8 cellular contexts compared by ENCODE assay signal in genomic region chr21:25639167-25639921, GRCh38. TPM values are rescaled to one million over a fixed set of nuclear protein-coding genes. Genes with fewer than 3 reads are reported as not detected.
DNase-seq lines count a peak whose midpoint lies in the region; ATAC-seq, FAIRE-seq and TF ChIP-seq lines count a peak whose summit lies in the region.

A gene with protein sequence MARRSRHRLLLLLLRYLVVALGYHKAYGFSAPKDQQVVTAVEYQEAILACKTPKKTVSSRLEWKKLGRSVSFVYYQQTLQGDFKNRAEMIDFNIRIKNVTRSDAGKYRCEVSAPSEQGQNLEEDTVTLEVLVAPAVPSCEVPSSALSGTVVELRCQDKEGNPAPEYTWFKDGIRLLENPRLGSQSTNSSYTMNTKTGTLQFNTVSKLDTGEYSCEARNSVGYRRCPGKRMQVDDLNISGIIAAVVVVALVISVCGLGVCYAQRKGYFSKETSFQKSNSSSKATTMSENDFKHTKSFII (plus strand): TSS chr21:25639258. CDS start chr21:25639822, 564 bp downstream.

- peak within 1 kb of the TSS in 1 of 2 experiments; percentile 56; a peak in 1 of 4 replicates for H3K9ac ChIP-seq in K562 (ENCODE audit: insufficient read depth in 1 of 2, low read depth in 2 of 2, low read length in 2 of 2)
- H3K9ac ChIP-seq in iPS-20b (ENCODE audit: low read depth, low read length): peak within 1 kb of the TSS; percentile 79; the same call in 1 of the 2 replicates
- peak within 1 kb of the TSS; percentile 89 for H3K9ac ChIP-seq in smooth muscle cell (ENCODE audit: low read depth)

- H3F3A ChIP-seq in smooth muscle cell (ENCODE audit: low read depth): no peaks in the 10 kb centered on the region

- TF ChIP-seq CTCF in BE2C (IDR thresholded peaks at IDR 0.05; ENCODE audit: low read depth, low read length): peak; percentile 16; the same call in 1 of the 2 replicates
- no peak for TF ChIP-seq CTCF in K562 (IDR thresholded peaks at IDR 0.05 in 2 of 3, conservative IDR thresholded peaks at IDR 0.05 in 1 of 3; ENCODE audit: insufficient read depth in 2 of 3, low read depth in 1 of 3, low read length in 3 of 3)
- TF ChIP-seq CTCF in smooth muscle cell (IDR thresholded peaks at IDR 0.05; ENCODE audit: borderline replicate concordance, insufficient read depth, poor library complexity, severe bottlenecking): no peak

- CTCF ChIA-PET in K562 (lab: Yijun Ruan, JAX; ENCODE audit: low intra/inter-chr PET ratio): no interaction called here

- peaks cover 11% of the 10 kb centered on the region for H3K27me3 Mint-ChIP-seq in T-helper 1 cell treated with Interleukin-12 subunit alpha and Interleukin-12 subunit beta and Interleukin-4 antibody, amounts not matched to agents 30 μg/mL and 1 μg/mL, for 36 hours (ENCODE audit: low read depth)

- FAIRE-seq in K562 (lab: Jason Lieb, UNC): no peak

- H3K9me3 ChIP-seq in BE2C (no peaks in the 10 kb centered on the region), K562 (replicated peaks; ENCODE audit: control insufficient read depth, insufficient read depth, low read depth, low read length) (no peaks in the 10 kb centered on the region; the same call in 1 of the 2 replicates), iPS-20b (ENCODE audit: insufficient read depth, low read depth, low read length) (no peaks in the 10 kb centered on the region), smooth muscle cell (replicated peaks; ENCODE audit: low read depth) (no peaks in the 10 kb centered on the region)

- DNase-seq in BE2C: peak; percentile 79
- DNase-seq in GM19240 (ENCODE audit: insufficient read length, low spot score): peak; percentile 31
- peak in 2 of 4 experiments; percentile 16 to 19 for DNase-seq in K562 (ENCODE audit: extremely low read depth in 1 of 4, low spot score in 3 of 4)
- DNase-seq in smooth muscle cell (lab: John Stamatoyannopoulos, UW; ENCODE audit: unreplicated experiment): peak; percentile 37
- DNase-seq in GF-D8 (lab: John Stamatoyannopoulos, UW): no peak

- H3K4me2 ChIP-seq in K562 (ENCODE audit: insufficient read depth, low read length): no peak within 1 kb of the TSS
- peak within 1 kb of the TSS; percentile 98 for H3K4me2 ChIP-seq in smooth muscle cell

- H3K4me1 ChIP-seq in BE2C (no peaks in the 10 kb centered on the region; the same call in none of the 2 replicates), K562 (replicated peaks in 1 of 2; ENCODE audit: control insufficient read depth in 2 of 2, insufficient read depth in 2 of 2, low read length in 2 of 2) (peaks cover 0 to 11% of the 10 kb centered on the region in 2 experiments; a peak in 3 of 5 replicates), iPS-20b (ENCODE audit: insufficient read depth, low read length) (peaks cover 17% of the 10 kb centered on the region; the same call in 1 of the 2 replicates), smooth muscle cell (ENCODE audit: low read depth) (peaks cover 16% of the 10 kb centered on the region)

- in situ Hi-C loops in K562 (cut with MboI): no loop called here

- no peaks in the 10 kb centered on the region for H3K36me3 Mint-ChIP-seq in T-helper 1 cell treated with Interleukin-12 subunit alpha and Interleukin-12 subunit beta and Interleukin-4 antibody, amounts not matched to agents 30 μg/mL and 1 μg/mL, for 36 hours (ENCODE audit: low read depth)

- H3K9me1 ChIP-seq in K562 (ENCODE audit: control insufficient read depth, insufficient read depth, low read length): no peaks in the 10 kb centered on the region

- H2AFZ ChIP-seq in K562 (ENCODE audit: low read depth, low read length) (no peak within 1 kb of the TSS), smooth muscle cell (ENCODE audit: low read depth) (peak within 1 kb of the TSS; percentile 99)

- intact Hi-C loops in K562 (cut with micrococcal nuclease): no loop called here

- H3K27ac Mint-ChIP-seq in T-helper 1 cell treated with Interleukin-12 subunit alpha and Interleukin-12 subunit beta and Interleukin-4 antibody, amounts not matched to agents 30 μg/mL and 1 μg/mL, for 36 hours: no peak within 1 kb of the TSS

- no peaks in the 10 kb centered on the region for H3K9me3 Mint-ChIP-seq in T-helper 1 cell treated with Interleukin-12 subunit alpha and Interleukin-12 subunit beta and Interleukin-4 antibody, amounts not matched to agents 30 μg/mL and 1 μg/mL, for 36 hours

- ATAC-seq in HG03378 (IDR thresholded peaks at IDR 0.05; ENCODE audit: unreplicated experiment): peak; percentile 51
- ATAC-seq in K562: peak; percentile 76

- peaks cover 22% of the 10 kb centered on the region for H3K4me1 Mint-ChIP-seq in T-helper 1 cell treated with Interleukin-12 subunit alpha and Interleukin-12 subunit beta and Interleukin-4 antibody, amounts not matched to agents 30 μg/mL and 1 μg/mL, for 36 hours (ENCODE audit: low read depth)

- peak within 1 kb of the TSS; percentile 73 for H3K4me3 Mint-ChIP-seq in T-helper 1 cell treated with Interleukin-12 subunit alpha and Interleukin-12 subunit beta and Interleukin-4 antibody, amounts not matched to agents 30 μg/mL and 1 μg/mL, for 36 hours

- H3K27me3 ChIP-seq in BE2C (no peaks in the 10 kb centered on the region), K562 (ENCODE audit: control insufficient read depth in 2 of 2, insufficient read depth in 2 of 2, low read length in 2 of 2) (peaks cover 17 to 31% of the 10 kb centered on the region in 2 experiments), iPS-20b (ENCODE audit: insufficient read depth, low read length) (peaks cover 40% of the 10 kb centered on the region), smooth muscle cell (ENCODE audit: low read depth) (peaks cover 21% of the 10 kb centered on the region)

- under 1% methylated on average over 24 of the region's 52 CpGs for WGBS in K562 (ENCODE audit: insufficient coverage, low coverage, missing lambda C conversion rate)
- WGBS in smooth muscle cell (ENCODE audit: low lambda C conversion rate): 1% methylated on average over 22 of the region's 52 CpGs

- POLR2A ChIA-PET in K562 (lab: Yijun Ruan, JAX): interaction anchor here (1.3 kb wide), 1 partner anchor 14 kb away, joined by 3 read pairs; no protein-coding TSS in a partner anchor

- peak within 1 kb of the TSS; percentile 82 for H3K4me3 ChIP-seq in BE2C (ENCODE audit: low read depth, low read length)
- H3K4me3 ChIP-seq in K562: no peak within 1 kb of the TSS
- H3K4me3 ChIP-seq in iPS-20b (ENCODE audit: low read length): peak within 1 kb of the TSS; percentile 85
- peak within 1 kb of the TSS; percentile 79 for H3K4me3 ChIP-seq in smooth muscle cell

- no peak for TF ChIP-seq RAD21 in K562 (CRISPR knock-in tag; conservative IDR thresholded peaks at IDR 0.05 in 1 of 2, IDR thresholded peaks at IDR 0.05 in 1 of 2)

- H3K27ac ChIP-seq in K562 (ENCODE audit: extremely low read depth, low read depth, low read length): no peak within 1 kb of the TSS
- no peak within 1 kb of the TSS for H3K27ac ChIP-seq in iPS-20b (ENCODE audit: low read length)
- peak within 1 kb of the TSS; percentile 25 for H3K27ac ChIP-seq in smooth muscle cell (ENCODE audit: low read depth)

- TF ChIP-seq POLR2A in K562 (conservative IDR thresholded peaks at IDR 0.05): no peak

- TF ChIP-seq EP300 in K562 (IDR thresholded peaks at IDR 0.05; ENCODE audit: low read length): no peak

- H4K20me1 ChIP-seq in K562 (replicated peaks; ENCODE audit: control insufficient read depth, insufficient read depth, low read length) (no peaks in the 10 kb centered on the region), smooth muscle cell (ENCODE audit: low read depth) (no peaks in the 10 kb centered on the region)

- no TSS peak for BruUV-seq in K562 (replicated peaks; lab: Mats Ljungman, UMichigan)

- H3K79me2 ChIP-seq in K562 (ENCODE audit: control insufficient read depth, insufficient read depth, low read length): no peaks in the 10 kb centered on the region
- H3K79me2 ChIP-seq in smooth muscle cell (ENCODE audit: low read depth): no peaks in the 10 kb centered on the region

- H3K36me3 ChIP-seq in BE2C (no peaks in the 10 kb centered on the region), K562 (ENCODE audit: control insufficient read depth, insufficient read depth, low read length) (no peaks in the 10 kb centered on the region), iPS-20b (ENCODE audit: insufficient read depth, low read depth, low read length) (no peaks in the 10 kb centered on the region), smooth muscle cell (ENCODE audit: low read depth) (no peaks in the 10 kb centered on the region)

TF ChIP-seq in K562, 482 proteins besides CTCF, POLR2A, EP300 and RAD21:
- peak in 1 of 3 experiments; percentile 12 for TF ChIP-seq YY1 (IDR thresholded peaks at IDR 0.05; ENCODE audit: borderline replicate concordance in 1 of 3, control insufficient read depth in 1 of 3, extremely low read depth in 1 of 3, insufficient read depth in 3 of 3, insufficient read length in 1 of 3, insufficient replicate concordance in 2 of 3, low read depth in 1 of 3, low read length in 2 of 3)
- no peak for TF ChIP-seq KHSRP (IDR thresholded peaks at IDR 0.05)
- no peak for TF ChIP-seq U2AF1 (optimal IDR thresholded peaks at IDR 0.05; ENCODE audit: low read depth, low read length)

RNA-seq across cellular contexts. Expression of the gene that starts here (rescaled TPM):
- 2.0 TPM for polyA plus RNA-seq in BE2C (2012; ENCODE audit: insufficient read depth, insufficient read length, low read depth)
- total RNA-seq in K562 (2011; cell fraction: chromatin; rRNA removed; ENCODE audit: low replicate concordance): 0.30 TPM in 1 of 2 replicates, not detected in the other
- total RNA-seq in K562 (2011; cell fraction: nucleolus; rRNA removed): not detected in 2 replicates
- total RNA-seq in K562 (2011; cell fraction: nucleoplasm; rRNA removed): not detected in 2 replicates
- total RNA-seq in K562 (2014; rRNA removed): not detected in 2 replicates
- total RNA-seq in K562 (2014; rRNA removed; fragmentation: Illumina TruSeq; extraction: Trizol): not detected in 2 replicates
- total RNA-seq in K562 (2015; rRNA removed; fragmentation: Illumina TruSeq; extraction: Trizol): not detected in 2 replicates
- not detected in 2 replicates for total RNA-seq in K562 (2021)
- polyA plus RNA-seq in K562 (2011; rRNA removed): not detected in 2 replicates
- 0.16 TPM in 1 of 2 replicates, not detected in the other for polyA plus RNA-seq in K562 (2011; cell fraction: cytosol; rRNA removed)
- polyA plus RNA-seq in K562 (2011; cell fraction: nucleus; rRNA removed): 0.09 and 0.15 TPM in 2 replicates
- polyA plus RNA-seq in K562 (2012): 0.12 and 0.13 TPM in 2 replicates
- polyA plus RNA-seq in K562 (2014; fragmentation: Illumina TruSeq; extraction: Trizol): not detected in 2 replicates
- polyA plus RNA-seq in K562 (2014; fragmentation: Nextera tagmentation; extraction: Ambion mirVana): under 1 TPM; 0.03 to 0.08 TPM
- 0.07 TPM in 1 of 2 replicates, not detected in the other for polyA plus RNA-seq in K562 (2014; rRNA removed)
- polyA minus RNA-seq in K562 (2011; rRNA and poly(A)+ RNA removed): not detected in 2 replicates
- not detected in 2 replicates for polyA minus RNA-seq in K562 (2011; cell fraction: cytosol; rRNA and poly(A)+ RNA removed)
- not detected in 2 replicates for polyA minus RNA-seq in K562 (2011; cell fraction: nucleus; rRNA and poly(A)+ RNA removed)
- 3.9 and 6.0 TPM in 2 replicates for total RNA-seq in smooth muscle cell
- 5.5 and 9.0 TPM in 2 replicates for polyA plus RNA-seq in smooth muscle cell

Comparison
In these comparisons a context has a peak if more than half of its experiments do, and no peak if none do; other contexts are left out.
1. Peak in ATAC-seq in K562; RNA of the gene not detected or under 1 TPM.